ENCODE assay signal across 26 cellular contexts in genomic region chr20:7452890-7453289, GRCh38.
A peak's percentile ranks its signal among the peaks of the same experiment; 100 is the strongest.
DNase-seq lines count a peak whose midpoint lies in the region; ATAC-seq, FAIRE-seq and TF ChIP-seq lines count a peak whose summit lies in the region.
"Had no signal": no experiment of that assay in that cellular context is flagged by ENCODE, and none has a peak within 500 bp of the region (broad histone marks: within the 10 kb centered on the region; RNA-seq: fewer than 3 reads in every experiment).

No MANE protein-coding gene starts in this region.

- BruUV-seq in MCF 10A (replicated peaks; lab: Mats Ljungman, UMichigan) (no TSS peak), Calu3 (replicated peaks; lab: Mats Ljungman, UMichigan) (no TSS peak)

- ATAC-seq in HG03442 (IDR thresholded peaks at IDR 0.05; ENCODE audit: unreplicated experiment) = no peak
- ATAC-seq: A549, GM23338 had no signal

- WGBS in small intestine, 3 donors = 86 to 89% (median 88%) methylated on average over 2 of the region's 2 CpGs

- intact Hi-C loops in MCF 10A (cut with micrococcal nuclease) = no loop called here
- intact Hi-C loops in breast epithelium (cut with DNase I; ENCODE audit: low total_unique reads) = no loop called here
- intact Hi-C loops in Calu3 (cut with micrococcal nuclease; ENCODE audit: unreplicated experiment) = no loop called here
- intact Hi-C loops in activated naive CD4-positive, alpha-beta T cell treated with anti-CD3 and anti-CD28 coated beads for 36 hours (cut with micrococcal nuclease) = no loop called here

- TF ChIP-seq CTCF in MCF 10A (IDR thresholded peaks at IDR 0.05; ENCODE audit: unreplicated experiment) = no peak
- TF ChIP-seq CTCF in breast epithelium (IDR thresholded peaks at IDR 0.05) = no peak
- no peak for TF ChIP-seq CTCF in fibroblast of the aortic adventitia (IDR thresholded peaks at IDR 0.05; ENCODE audit: insufficient read depth, low read length)
- no peak for TF ChIP-seq CTCF in Calu3 (IDR thresholded peaks at IDR 0.05; ENCODE audit: unreplicated experiment)

- H3K27ac ChIP-seq in breast epithelium (no peak overlapping the region), small intestine (ENCODE audit: low read depth in 1 of 2, low read length in 1 of 2) (no peak overlapping the region)
- H3K27ac ChIP-seq: 22Rv1; A549; BLaER1 treated with 17β-estradiol and CSF1 and Interleukin-3, amounts not matched to agents 10 nM and 100 nM had no signal

- H3K4me1 Mint-ChIP-seq in MCF 10A (ENCODE audit: insufficient read depth, unreplicated experiment) = no peaks in the 10 kb centered on the region
- H3K4me1 Mint-ChIP-seq in Calu3 (ENCODE audit: low read depth, unreplicated experiment) = no peaks in the 10 kb centered on the region
- no peaks in the 10 kb centered on the region for H3K4me1 Mint-ChIP-seq in activated naive CD4-positive, alpha-beta T cell treated with anti-CD3 and anti-CD28 coated beads for 36 hours (ENCODE audit: low read depth)
- H3K4me1 Mint-ChIP-seq: CD14-positive monocyte; CD8-positive, alpha-beta memory T cell; GM23338 had no signal

- H3K9me3 ChIP-seq in breast epithelium (no peaks in the 10 kb centered on the region), small intestine (ENCODE audit: control insufficient read depth, low read depth) (no peaks in the 10 kb centered on the region)
- H3K9me3 ChIP-seq: BE2C; BLaER1 treated with 17β-estradiol and CSF1 and Interleukin-3, amounts not matched to agents 10 nM and 100 nM; HAP-1 had no signal

- FAIRE-seq in endometrium (lab: Jason Lieb, UNC) (peak; percentile 26), small intestine (lab: Jason Lieb, UNC) (peak; percentile 15)
- FAIRE-seq: GM12891, GM18507, H54 had no signal

- peak; percentile 18 for DNase-seq in MCF 10A (ENCODE audit: unreplicated experiment)
- DNase-seq in breast epithelium (ENCODE audit: low spot score in 2 of 2) = no peak
- peak; percentile 9 for DNase-seq in fibroblast of the aortic adventitia (ENCODE audit: low read depth)
- no peak for DNase-seq in small intestine
- DNase-seq in Calu3 = no peak
- no peak for DNase-seq in activated naive CD4-positive, alpha-beta T cell treated with anti-CD3 and anti-CD28 coated beads for 36 hours
- DNase-seq: ACHN; AML-193; BE2C; CD4-positive, alpha-beta T cell; CD8-positive, alpha-beta memory T cell; DMS53; DMS79 treated with DMSO at 0.1 percent for 48 hours; GF-D8; HFFc6 had no signal

- TF ChIP-seq POLR2A in breast epithelium (IDR thresholded peaks at IDR 0.05) = no peak

- CTCF ChIA-PET in MCF 10A (lab: Yijun Ruan, JAX) = no interaction called here
- CTCF ChIA-PET in Calu3 (lab: Charles Lee) = no interaction called here
- CTCF ChIA-PET in activated naive CD4-positive, alpha-beta T cell treated with anti-CD3 and anti-CD28 coated beads for 36 hours (lab: Charles Lee) = no interaction called here

- H3K4me3 Mint-ChIP-seq in MCF 10A (ENCODE audit: unreplicated experiment) (no peak overlapping the region), Calu3 (ENCODE audit: low read depth, unreplicated experiment) (no peak overlapping the region)
- H3K4me3 Mint-ChIP-seq in activated naive CD4-positive, alpha-beta T cell treated with anti-CD3 and anti-CD28 coated beads for 36 hours = no peak overlapping the region
- H3K4me3 Mint-ChIP-seq: CD14-positive monocyte; CD4-positive, alpha-beta T cell; CD8-positive, alpha-beta memory T cell; GM23338; HFFc6 had no signal

- no peaks in the 10 kb centered on the region for H3K36me3 ChIP-seq in breast epithelium
- H3K36me3 ChIP-seq in small intestine (ENCODE audit: control insufficient read depth in 2 of 2, insufficient read depth in 2 of 2, low read length in 2 of 2) = no peaks in the 10 kb centered on the region
- H3K36me3 ChIP-seq: BE2C; BLaER1 treated with 17β-estradiol and CSF1 and Interleukin-3, amounts not matched to agents 10 nM and 100 nM; HAP-1 had no signal

- H3K36me3 Mint-ChIP-seq in MCF 10A (ENCODE audit: insufficient read depth, unreplicated experiment) (no peaks in the 10 kb centered on the region), Calu3 (ENCODE audit: insufficient read depth, unreplicated experiment) (no peaks in the 10 kb centered on the region)
- no peaks in the 10 kb centered on the region for H3K36me3 Mint-ChIP-seq in activated naive CD4-positive, alpha-beta T cell treated with anti-CD3 and anti-CD28 coated beads for 36 hours (ENCODE audit: low read depth)
- H3K36me3 Mint-ChIP-seq: CD14-positive monocyte; CD8-positive, alpha-beta memory T cell had no signal

- H3K9me3 Mint-ChIP-seq in MCF 10A (ENCODE audit: unreplicated experiment) (no peaks in the 10 kb centered on the region), Calu3 (ENCODE audit: low read depth, unreplicated experiment) (no peaks in the 10 kb centered on the region)
- no peaks in the 10 kb centered on the region for H3K9me3 Mint-ChIP-seq in activated naive CD4-positive, alpha-beta T cell treated with anti-CD3 and anti-CD28 coated beads for 36 hours
- H3K9me3 Mint-ChIP-seq: CD14-positive monocyte, GM23338 had no signal

- POLR2A ChIA-PET in MCF 10A (lab: Yijun Ruan, JAX) = no interaction called here

- H3K27me3 ChIP-seq in breast epithelium = no peaks in the 10 kb centered on the region
- H3K27me3 ChIP-seq in small intestine (ENCODE audit: control insufficient read depth in 2 of 2, insufficient read depth in 2 of 2, low read length in 2 of 2) = no peaks in the 10 kb centered on the region
- H3K27me3 ChIP-seq: BE2C; BLaER1 treated with 17β-estradiol and CSF1 and Interleukin-3, amounts not matched to agents 10 nM and 100 nM had no signal

- H3K4me3 ChIP-seq in breast epithelium (no peak overlapping the region), fibroblast of the aortic adventitia (ENCODE audit: low read depth, low read length) (no peak overlapping the region), small intestine (ENCODE audit: low read depth in 1 of 2, low read length in 2 of 2) (no peak overlapping the region)
- H3K4me3 ChIP-seq: A549; BLaER1 treated with 17β-estradiol and CSF1 and Interleukin-3, amounts not matched to agents 10 nM and 100 nM; GM23338; HAP-1 had no signal

- no peaks in the 10 kb centered on the region for H3K4me1 ChIP-seq in breast epithelium
- no peaks in the 10 kb centered on the region for H3K4me1 ChIP-seq in small intestine (ENCODE audit: control insufficient read depth in 2 of 2, insufficient read depth in 1 of 2, low read depth in 1 of 2, low read length in 1 of 2)
- H3K4me1 ChIP-seq: A549; BE2C; BLaER1 treated with 17β-estradiol and CSF1 and Interleukin-3, amounts not matched to agents 10 nM and 100 nM; HAP-1 had no signal

- H3K27me3 Mint-ChIP-seq in MCF 10A (ENCODE audit: insufficient read depth, unreplicated experiment) (no peaks in the 10 kb centered on the region), Calu3 (ENCODE audit: unreplicated experiment) (no peaks in the 10 kb centered on the region)
- H3K27me3 Mint-ChIP-seq in activated naive CD4-positive, alpha-beta T cell treated with anti-CD3 and anti-CD28 coated beads for 36 hours (ENCODE audit: low read depth) = no peaks in the 10 kb centered on the region
- H3K27me3 Mint-ChIP-seq: CD4-positive, alpha-beta T cell; CD8-positive, alpha-beta memory T cell had no signal

- no peak overlapping the region for H3K27ac Mint-ChIP-seq in MCF 10A (ENCODE audit: low read depth, unreplicated experiment)
- H3K27ac Mint-ChIP-seq in Calu3 (ENCODE audit: unreplicated experiment) = no peak overlapping the region
- H3K27ac Mint-ChIP-seq in activated naive CD4-positive, alpha-beta T cell treated with anti-CD3 and anti-CD28 coated beads for 36 hours = no peak overlapping the region
- H3K27ac Mint-ChIP-seq: CD14-positive monocyte; CD4-positive, alpha-beta T cell; CD8-positive, alpha-beta memory T cell; GM23338; HFFc6 had no signal

Comparison
In these comparisons a context has a peak if more than half of its experiments do, and no peak if none do; other contexts are left out.
1. DNase-seq: peak in MCF 10A (single experiment) and fibroblast of the aortic adventitia (single experiment); none in breast epithelium (0 of 2), small intestine (single experiment), Calu3 (single experiment) and activated naive CD4-positive, alpha-beta T cell treated with anti-CD3 and anti-CD28 coated beads for 36 hours (single experiment).